In the genomic region with DNA sequence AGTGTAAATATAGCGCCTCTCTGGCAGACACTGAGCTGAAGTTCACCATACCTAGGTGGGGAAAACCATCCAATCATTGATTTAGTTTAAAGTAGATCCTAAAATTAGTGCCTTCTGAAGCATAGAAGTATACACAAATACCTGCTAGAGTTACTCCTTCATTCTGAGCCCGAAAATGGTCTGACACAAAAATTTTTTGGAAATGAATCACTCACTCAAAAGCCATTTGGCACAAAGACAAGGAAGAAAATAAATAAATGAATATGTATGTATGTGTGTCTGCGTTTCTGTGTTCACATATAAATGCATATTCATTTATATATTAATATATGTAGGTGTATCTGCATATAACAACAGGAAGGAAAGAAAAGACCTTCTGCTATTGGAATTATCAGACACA, we compare ENCODE assay signal across 19 cellular contexts.
"Had no signal": no experiment of that assay in that cellular context is flagged by ENCODE, and none has a peak within 500 bp of the region (broad histone marks: within the 10 kb centered on the region; RNA-seq: fewer than 3 reads in every experiment).

No MANE protein-coding gene starts in this region.

- H3K27me3 ChIP-seq: hepatocyte, right lobe of liver, spleen, transverse colon had no signal

- H3K4me3 ChIP-seq: hepatocyte, prostate gland, right lobe of liver, spleen, thoracic aorta, transverse colon had no signal

- H3K9ac ChIP-seq: parathyroid adenoma had no signal

- H3K4me2 ChIP-seq: hepatocyte had no signal

- H3K9me3 ChIP-seq: prostate gland, right lobe of liver, thoracic aorta, transverse colon had no signal

- H3K79me2 ChIP-seq: hepatocyte, parathyroid adenoma had no signal

- H3K27ac ChIP-seq: hepatocyte, parathyroid adenoma, prostate gland, right lobe of liver, spleen, thoracic aorta, transverse colon had no signal

- DNase-seq: endodermal cell; foreskin melanocyte; head of caudate nucleus; mammary epithelial cell; naive thymus-derived CD4-positive, alpha-beta T cell; nephron progenitor cell; retina; spleen; stimulated activated CD4-positive, alpha-beta T cell treated with anti-CD3 and anti-CD28 coated beads, Interleukin-15, amount 100 ng/mL, for 24 hours; stimulated activated CD4-positive, alpha-beta T cell treated with anti-CD3 and anti-CD28 coated beads, Interleukin-1b, Interleukin-23, amount 100 ng/mL, for 48 hours; stimulated activated CD4-positive, alpha-beta T cell treated with anti-CD3 and anti-CD28 coated beads, Interleukin-4, amount 100 ng/mL, for 24 hours; stimulated activated naive B cell treated with anti-CD40 and anti-IgM and Interleukin-4, amounts not matched to agents 10 μg/mL and 1 μg/mL and 100 μg/mL, for 72 hours; stimulated activated naive CD8-positive, alpha-beta T cell treated with anti-CD3 and anti-CD28 coated beads, Interleukin-15, amount 100 ng/mL, for 72 hours; transverse colon had no signal

- H3K36me3 ChIP-seq: prostate gland, right lobe of liver, spleen, thoracic aorta, transverse colon had no signal

- H3K4me1 ChIP-seq: parathyroid adenoma, prostate gland, right lobe of liver, spleen, transverse colon had no signal

- H2AFZ ChIP-seq: hepatocyte, parathyroid adenoma had no signal
